35 cellular contexts compared by ENCODE assay signal in genomic region chr7:112487938-112488575, GRCh38.
"Had no signal": no experiment of that assay in that cellular context is flagged by ENCODE, and none has a peak within 500 bp of the region (broad histone marks: within the 10 kb centered on the region; RNA-seq: fewer than 3 reads in every experiment).

No MANE protein-coding gene starts in this region.

- H3K9me3 Mint-ChIP-seq: activated B cell treated with CpG ODN at 0.5 μM for 24 hours; activated CD4-positive, alpha-beta memory T cell treated with anti-CD3 and anti-CD28 coated beads for 36 hours; activated CD4-positive, alpha-beta T cell treated with anti-CD3 and anti-CD28 coated beads, Interleukin-2, amount 10 ng/mL, durations not matched to agents 24 days and 14 days; activated CD8-positive, alpha-beta T cell treated with anti-CD3 and anti-CD28 coated beads for 36 hours; activated naive CD4-positive, alpha-beta T cell treated with anti-CD3 and anti-CD28 coated beads for 36 hours; activated naive CD4-positive, alpha-beta T cell treated with anti-CD3 and anti-CD28 coated beads, Interleukin-2, amount 50 U/mL, for 72 hours; activated naive CD8-positive, alpha-beta T cell treated with anti-CD3 and anti-CD28 coated beads for 36 hours; activated T-cell treated with anti-CD3 and anti-CD28 coated beads, Interleukin-2, amount 50 U/mL, for 4 hours; activated T-cell treated with anti-CD3 and anti-CD28 coated beads, Interleukin-2, amount 50 U/mL, for 72 hours; activated T-helper 1 cell treated with anti-CD3 and anti-CD28 coated beads, Interleukin-12 subunit alpha, Interleukin-12 subunit beta, Interleukin-2, Interleukin-4 antibody, amounts not matched to agents 30 ng/mL and 10 ng/mL and 1 ng/mL, durations not matched to agents 14 hours and 24 hours and 36 hours; activated T-helper 17 cell treated with anti-CD3 and anti-CD28 coated beads, Interleukin-2, amount 50 U/mL, for 72 hours; T-helper 1 cell treated with Interleukin-12 subunit alpha and Interleukin-12 subunit beta and Interleukin-4 antibody, amounts not matched to agents 30 μg/mL and 1 μg/mL, for 36 hours; T-helper 2 cell treated with Interferon-gamma antibody and Interleukin-4, amounts not matched to agents 5 μg/mL and 100 μg/mL, for 36 hours had no signal

- H3K4me1 Mint-ChIP-seq: activated B cell treated with CpG ODN at 0.5 μM for 24 hours had no signal

- H3K36me3 Mint-ChIP-seq: activated naive CD4-positive, alpha-beta T cell treated with anti-CD3 and anti-CD28 coated beads, Interleukin-2, amount 50 U/mL, for 72 hours had no signal

- H3K27ac Mint-ChIP-seq: activated B cell treated with CpG ODN at 0.5 μM for 24 hours; activated CD4-positive, alpha-beta memory T cell treated with anti-CD3 and anti-CD28 coated beads for 36 hours; activated CD4-positive, alpha-beta T cell treated with anti-CD3 and anti-CD28 coated beads, Interleukin-2, amount 10 ng/mL, durations not matched to agents 24 days and 14 days; activated CD8-positive, alpha-beta T cell treated with anti-CD3 and anti-CD28 coated beads for 36 hours; activated naive CD4-positive, alpha-beta T cell treated with anti-CD3 and anti-CD28 coated beads for 36 hours; activated naive CD4-positive, alpha-beta T cell treated with anti-CD3 and anti-CD28 coated beads, Interleukin-2, amount 50 U/mL, for 72 hours; activated naive CD8-positive, alpha-beta T cell treated with anti-CD3 and anti-CD28 coated beads for 36 hours; activated T-cell treated with anti-CD3 and anti-CD28 coated beads, Interleukin-2, amount 50 U/mL, for 72 hours; activated T-helper 1 cell treated with anti-CD3 and anti-CD28 coated beads, Interleukin-12 subunit alpha, Interleukin-12 subunit beta, Interleukin-2, Interleukin-4 antibody, amounts not matched to agents 30 ng/mL and 10 ng/mL and 1 ng/mL, durations not matched to agents 14 hours and 24 hours and 36 hours; activated T-helper 17 cell treated with anti-CD3 and anti-CD28 coated beads, Interleukin-2, amount 50 U/mL, for 72 hours; T-helper 1 cell treated with Interleukin-12 subunit alpha and Interleukin-12 subunit beta and Interleukin-4 antibody, amounts not matched to agents 30 μg/mL and 1 μg/mL, for 36 hours; T-helper 2 cell treated with Interferon-gamma antibody and Interleukin-4, amounts not matched to agents 5 μg/mL and 100 μg/mL, for 36 hours had no signal

- H3K4me3 ChIP-seq: adrenal gland, body of pancreas, breast epithelium had no signal

- DNase-seq: activated B cell treated with CpG ODN at 0.5 μM for 24 hours; activated CD4-positive, alpha-beta memory T cell treated with anti-CD3 and anti-CD28 coated beads for 36 hours; activated CD4-positive, alpha-beta T cell treated with anti-CD3 and anti-CD28 coated beads for 4 hours; activated CD4-positive, alpha-beta T cell treated with anti-CD3 and anti-CD28 coated beads, Interleukin-2, amount 10 ng/mL, durations not matched to agents 24 days and 14 days; activated CD4-positive, alpha-beta T cell treated with anti-CD3 and anti-CD28 coated beads, Interleukin-2, amount 50 U/mL, for 1 hour; activated CD4-positive, alpha-beta T cell treated with anti-CD3 and anti-CD28 coated beads, Interleukin-2, amount 50 U/mL, for 4 hours; activated CD4-positive, CD25-positive, alpha-beta regulatory T cell treated with anti-CD3 and anti-CD28 coated beads, Interleukin-2, amount 50 U/mL, for 72 hours; activated CD8-positive, alpha-beta memory T cell treated with anti-CD3 and anti-CD28 coated beads, Interleukin-2, amount 50 U/mL, for 4 hours; activated CD8-positive, alpha-beta T cell treated with anti-CD3 and anti-CD28 coated beads for 36 hours; activated effector memory CD4-positive, alpha-beta T cell treated with anti-CD3 and anti-CD28 coated beads, Interleukin-2, amount 50 U/mL, for 16 hours; activated gamma-delta T cell treated with Interleukin-2 at 50 U/mL for 16 hours; activated naive CD4-positive, alpha-beta T cell; activated naive CD4-positive, alpha-beta T cell treated with anti-CD3 and anti-CD28 coated beads for 36 hours; activated naive CD4-positive, alpha-beta T cell treated with anti-CD3 and anti-CD28 coated beads, Interleukin-2, amount 50 U/mL, for 16 hours; activated naive CD8-positive, alpha-beta T cell treated with anti-CD3 and anti-CD28 coated beads for 36 hours; activated T-cell treated with anti-CD3 and anti-CD28 coated beads for 4 hours; activated T-cell treated with anti-CD3 and anti-CD28 coated beads, Interleukin-2, amount 50 U/mL, for 1 hour; activated T-cell treated with anti-CD3 and anti-CD28 coated beads, Interleukin-2, amount 50 U/mL, for 4 hours; activated T-cell treated with anti-CD3 and anti-CD28 coated beads, Interleukin-2, amount 50 U/mL, for 72 hours; amniotic stem cell; aorta; body of pancreas; brain microvascular endothelial cell; central memory CD4-positive, alpha-beta T cell; T-helper 1 cell; T-helper 2 cell; T-helper 9 cell had no signal

- H3K4me1 ChIP-seq: body of pancreas, breast epithelium had no signal

- H3K27me3 ChIP-seq: adrenal gland, body of pancreas, brain microvascular endothelial cell, breast epithelium had no signal

- H3K4me3 Mint-ChIP-seq: activated B cell treated with CpG ODN at 0.5 μM for 24 hours; activated CD4-positive, alpha-beta memory T cell treated with anti-CD3 and anti-CD28 coated beads for 36 hours; activated CD4-positive, alpha-beta T cell treated with anti-CD3 and anti-CD28 coated beads, Interleukin-2, amount 10 ng/mL, durations not matched to agents 24 days and 14 days; activated CD8-positive, alpha-beta T cell treated with anti-CD3 and anti-CD28 coated beads for 36 hours; activated naive CD4-positive, alpha-beta T cell treated with anti-CD3 and anti-CD28 coated beads for 36 hours; activated naive CD8-positive, alpha-beta T cell treated with anti-CD3 and anti-CD28 coated beads for 36 hours; activated T-cell treated with anti-CD3 and anti-CD28 coated beads, Interleukin-2, amount 50 U/mL, for 4 hours; activated T-cell treated with anti-CD3 and anti-CD28 coated beads, Interleukin-2, amount 50 U/mL, for 72 hours; activated T-helper 1 cell treated with anti-CD3 and anti-CD28 coated beads, Interleukin-12 subunit alpha, Interleukin-12 subunit beta, Interleukin-2, Interleukin-4 antibody, amounts not matched to agents 30 ng/mL and 10 ng/mL and 1 ng/mL, durations not matched to agents 14 hours and 24 hours and 36 hours; activated T-helper 17 cell treated with anti-CD3 and anti-CD28 coated beads, Interleukin-2, amount 50 U/mL, for 72 hours; T-helper 1 cell treated with Interleukin-12 subunit alpha and Interleukin-12 subunit beta and Interleukin-4 antibody, amounts not matched to agents 30 μg/mL and 1 μg/mL, for 36 hours; T-helper 2 cell treated with Interferon-gamma antibody and Interleukin-4, amounts not matched to agents 5 μg/mL and 100 μg/mL, for 36 hours had no signal

- H3K27ac ChIP-seq: adrenal gland, body of pancreas, brain microvascular endothelial cell, breast epithelium, VCaP had no signal

- H3K9me3 ChIP-seq: adrenal gland, body of pancreas, breast epithelium had no signal

- ATAC-seq: activated CD8-positive, alpha-beta T cell treated with anti-CD3 and anti-CD28 coated beads for 36 hours; activated T-cell treated with anti-CD3 and anti-CD28 coated beads, Interleukin-2, amount 50 U/mL, for 4 hours; activated T-cell treated with anti-CD3 and anti-CD28 coated beads, Interleukin-2, amount 50 U/mL, for 72 hours; activated T-helper 17 cell treated with anti-CD3 and anti-CD28 coated beads, Interleukin-2, amount 50 U/mL, for 72 hours; body of pancreas had no signal

- H3K36me3 ChIP-seq: adrenal gland, brain microvascular endothelial cell, breast epithelium had no signal

- H3K27me3 Mint-ChIP-seq: activated B cell treated with CpG ODN at 0.5 μM for 24 hours; activated CD4-positive, alpha-beta memory T cell treated with anti-CD3 and anti-CD28 coated beads for 36 hours; activated CD4-positive, alpha-beta T cell treated with anti-CD3 and anti-CD28 coated beads, Interleukin-2, amount 10 ng/mL, durations not matched to agents 24 days and 14 days; activated CD8-positive, alpha-beta T cell treated with anti-CD3 and anti-CD28 coated beads for 36 hours; activated naive CD8-positive, alpha-beta T cell treated with anti-CD3 and anti-CD28 coated beads for 36 hours; activated T-helper 17 cell treated with anti-CD3 and anti-CD28 coated beads, Interleukin-2, amount 50 U/mL, for 72 hours had no signal
